28 cellular contexts compared by ENCODE assay signal in the genomic region with DNA sequence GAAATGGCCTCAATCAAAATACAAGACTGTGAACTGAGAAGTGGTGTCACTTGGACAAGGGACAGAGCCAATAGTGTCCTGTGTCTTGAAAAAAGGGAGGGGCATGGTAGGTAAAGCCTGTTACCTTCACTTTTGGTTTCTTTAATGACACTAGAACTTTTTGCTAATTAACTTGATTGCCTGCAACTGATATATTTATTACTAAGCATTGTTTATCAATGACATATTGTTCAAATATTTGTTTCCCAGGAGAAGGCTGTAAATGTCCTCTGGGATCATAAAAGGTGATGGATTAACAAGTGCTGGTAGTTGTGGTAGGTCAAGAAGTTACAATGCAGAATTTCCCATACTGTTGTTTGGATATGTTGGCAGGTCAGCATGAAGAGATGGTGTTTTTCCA.
"Had no signal": no experiment of that assay in that cellular context is flagged by ENCODE, and none has a peak within 500 bp of the region (broad histone marks: within the 10 kb centered on the region; RNA-seq: fewer than 3 reads in every experiment).

No MANE protein-coding gene starts in this region.

- DNase-seq: activated CD4-positive, alpha-beta T cell treated with anti-CD3 and anti-CD28 coated beads for 4 hours; activated CD8-positive, alpha-beta memory T cell treated with anti-CD3 and anti-CD28 coated beads, Interleukin-2, amount 50 U/mL, for 4 hours; activated CD8-positive, alpha-beta T cell treated with anti-CD3 and anti-CD28 coated beads for 36 hours; activated naive CD4-positive, alpha-beta T cell treated with anti-CD3 and anti-CD28 coated beads, Interleukin-2, amount 50 U/mL, for 16 hours; activated naive CD8-positive, alpha-beta T cell treated with anti-CD3 and anti-CD28 coated beads, Interleukin-2, amount 10 ng/mL, durations not matched to agents 7 days and 5 days; activated T-cell treated with anti-CD3 and anti-CD28 coated beads, Interleukin-2, amount 50 U/mL, for 1 hour; adrenal gland; anterior cingulate cortex; caudate nucleus; Kasumi-1; KBM-7; NCI-H1092; NCI-H1417; NCI-H1694; NCI-H2029; NCI-H2107; NCI-H2171 treated with DMSO at 0.1 percent for 48 hours; NCI-H226; NCI-H526; NK-92 treated with Interleukin-12 subunit alpha and Interleukin-12 subunit beta, amount 100 ng/mL, for 24 hours; OCI-M1; RPMI8226; T-helper 1 cell; WERI-Rb-1 had no signal

- H3K9me3 ChIP-seq: adrenal gland, breast epithelium had no signal

- H3K4me3 ChIP-seq: adrenal gland, breast epithelium, SK-N-MC had no signal

- H3K4me1 ChIP-seq: adrenal gland, breast epithelium had no signal

- ATAC-seq: activated CD8-positive, alpha-beta T cell treated with anti-CD3 and anti-CD28 coated beads for 36 hours; Panc1; Right ventricle myocardium inferior had no signal

- H3K27ac ChIP-seq: adrenal gland, breast epithelium, SK-N-MC, WERI-Rb-1 had no signal

- H3K36me3 ChIP-seq: adrenal gland, breast epithelium, WERI-Rb-1 had no signal
